ENCODE assay signal across 30 cellular contexts in the genomic region with DNA sequence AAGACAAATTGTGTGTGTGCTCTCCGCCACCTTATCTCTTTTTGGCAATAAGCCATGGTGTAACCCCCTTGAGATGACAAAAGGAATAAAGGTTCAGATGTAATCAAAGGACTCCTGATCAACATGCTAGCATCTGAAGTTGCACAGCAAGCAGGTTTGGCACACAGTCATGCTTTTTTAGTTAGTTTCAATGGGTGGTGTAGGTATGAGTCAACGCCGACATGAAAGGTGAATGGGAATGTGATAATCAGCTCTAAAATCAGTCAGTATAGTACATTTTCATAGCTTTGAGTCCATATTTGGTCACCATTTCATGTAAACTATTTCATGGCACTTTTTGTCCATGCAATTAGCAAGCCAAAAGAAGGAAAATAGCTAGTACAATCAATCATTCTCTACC. TPM values are rescaled to one million over a fixed set of nuclear protein-coding genes. Genes with fewer than 3 reads are reported as not detected.
"Had no signal": no experiment of that assay in that cellular context is flagged by ENCODE, and none has a peak within 500 bp of the region (broad histone marks: within the 10 kb centered on the region; RNA-seq: fewer than 3 reads in every experiment).

No MANE protein-coding gene starts in this region.

- H3K27ac ChIP-seq: SK-N-MC had no signal

- H3K36me3 Mint-ChIP-seq: activated naive CD8-positive, alpha-beta T cell; brain; T-cell had no signal

- DNase-seq: activated B cell treated with CpG ODN at 0.5 μM for 24 hours; activated CD4-positive, alpha-beta T cell treated with anti-CD3 and anti-CD28 coated beads for 1 hour; activated CD4-positive, alpha-beta T cell treated with anti-CD3 and anti-CD28 coated beads, Interleukin-2, amount 50 U/mL, for 1 hour; activated CD8-positive, alpha-beta memory T cell treated with anti-CD3 and anti-CD28 coated beads, Interleukin-2, amount 50 U/mL, for 48 hours; activated CD8-positive, alpha-beta T cell treated with anti-CD3 and anti-CD28 coated beads, Interleukin-2, amount 10 ng/mL, durations not matched to agents 7 days and 5 days; activated gamma-delta T cell; activated naive CD4-positive, alpha-beta T cell treated with anti-CD3 and anti-CD28 coated beads for 36 hours; activated T-cell treated with anti-CD3 and anti-CD28 coated beads, Interleukin-2, amount 50 U/mL, for 1 hour; amygdala; cerebellar nuclear complex; IMR-90; KG1; MG63; MV-4-11; NCI-H1092 treated with DMSO at 0.1 percent for 48 hours; NCI-H1417 treated with DMSO at 0.1 percent for 48 hours; NCI-H1694; NCI-H2029; NCI-H2107; NCI-H510A treated with DMSO at 0.1 percent for 48 hours; NCI-H69; PC-3; SIG-M5; T-cell; T1000 had no signal

- H3K4me1 Mint-ChIP-seq: activated B cell treated with CpG ODN at 0.5 μM for 24 hours, T-cell had no signal

- H3K4me3 ChIP-seq: MG63, SK-N-MC had no signal

- H3K27ac Mint-ChIP-seq: activated B cell treated with CpG ODN at 0.5 μM for 24 hours; activated CD8-positive, alpha-beta T cell treated with anti-CD3 and anti-CD28 coated beads, Interleukin-2, amount 10 ng/mL, durations not matched to agents 7 days and 5 days; activated naive CD4-positive, alpha-beta T cell treated with anti-CD3 and anti-CD28 coated beads for 36 hours; activated naive CD8-positive, alpha-beta T cell; brain; T-cell had no signal

- FAIRE-seq: astrocyte, TTC549 had no signal

- H3K27me3 Mint-ChIP-seq: activated B cell treated with CpG ODN at 0.5 μM for 24 hours, brain had no signal

- H3K36me3 ChIP-seq: MG63 had no signal

- ATAC-seq: activated CD8-positive, alpha-beta T cell treated with anti-CD3 and anti-CD28 coated beads, Interleukin-2, amount 10 ng/mL, durations not matched to agents 7 days and 5 days; PC-3; T-cell had no signal

- H3K9me3 Mint-ChIP-seq: activated B cell treated with CpG ODN at 0.5 μM for 24 hours; activated naive CD4-positive, alpha-beta T cell treated with anti-CD3 and anti-CD28 coated beads for 36 hours; brain; T-cell had no signal

- H3K4me3 Mint-ChIP-seq: activated B cell treated with CpG ODN at 0.5 μM for 24 hours; activated CD8-positive, alpha-beta T cell treated with anti-CD3 and anti-CD28 coated beads, Interleukin-2, amount 10 ng/mL, durations not matched to agents 7 days and 5 days; activated naive CD4-positive, alpha-beta T cell treated with anti-CD3 and anti-CD28 coated beads for 36 hours; activated naive CD8-positive, alpha-beta T cell; brain; T-cell had no signal

- H3K9me3 ChIP-seq: MG63 had no signal

RNA-seq across cellular contexts. Expression of a gene that starts 50.4 kb away (rescaled TPM):
- total RNA-seq: activated B cell treated with CpG ODN at 0.5 μM for 24 hours; activated CD8-positive, alpha-beta T cell treated with anti-CD3 and anti-CD28 coated beads, Interleukin-2, amount 10 ng/mL, durations not matched to agents 7 days and 5 days; activated naive CD4-positive, alpha-beta T cell treated with anti-CD3 and anti-CD28 coated beads for 36 hours; astrocyte; IMR-90; PC-3 had no signal
- polyA plus RNA-seq: IMR-90 had no signal
